Comparison of ENCODE assay signal across 7 cellular contexts in the genomic region with DNA sequence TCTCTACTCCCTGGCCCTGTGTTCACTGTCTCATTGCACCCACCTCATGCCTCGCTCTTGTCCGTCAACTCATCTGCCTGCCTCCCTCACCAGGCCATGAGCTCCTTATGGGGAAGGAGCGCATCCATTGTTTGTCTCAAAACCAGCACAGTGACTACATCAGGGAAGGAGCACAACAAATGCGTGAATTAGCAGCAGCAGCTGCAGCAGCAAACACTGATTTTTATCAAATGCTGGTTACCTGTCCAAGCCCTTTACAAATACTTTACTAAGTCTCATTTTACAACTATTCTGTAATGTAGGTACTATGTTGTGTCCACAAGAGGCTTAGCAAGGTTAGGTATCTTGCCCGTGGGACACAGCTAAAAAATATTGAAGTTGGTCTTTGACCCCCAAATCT.
"Had no signal": no experiment of that assay in that cellular context is flagged by ENCODE, and none has a peak within 500 bp of the region (broad histone marks: within the 10 kb centered on the region; RNA-seq: fewer than 3 reads in every experiment).

No MANE protein-coding gene starts in this region.

- FAIRE-seq: H54 had no signal

- DNase-seq: GOT3, H9, HCEC 1CT, Kasumi-1, KBM-7 had no signal

- H3K27ac ChIP-seq: HL-60 had no signal
